1 cellular context compared by ENCODE assay signal in genomic region chr17:45123930-45124796, GRCh38.
TF ChIP-seq lines count a peak whose summit lies in the region.

No MANE protein-coding gene starts in this region.

TF ChIP-seq in K562, 482 proteins besides CTCF, POLR2A, EP300 and RAD21 (continued from another document and continues in another):
- TF ChIP-seq AFF1 (IDR thresholded peaks at IDR 0.05; ENCODE audit: low read depth in 1 of 2, partially characterized antibody in 2 of 2), result peak in 1 of 2 experiments; percentile 38
- TF ChIP-seq ZNF165 (CRISPR knock-in tag; IDR thresholded peaks at IDR 0.05; ENCODE audit: borderline replicate concordance), result no peak
- TF ChIP-seq ARID1B (IDR thresholded peaks at IDR 0.05), result peak; percentile 92
- no peak for TF ChIP-seq MCM5 (IDR thresholded peaks at IDR 0.05; ENCODE audit: low read depth)
- TF ChIP-seq L3MBTL2 (IDR thresholded peaks at IDR 0.05), result peak; percentile 39; the same call in 1 of the 2 replicates
- TF ChIP-seq ZFP1 (CRISPR knock-in tag; IDR thresholded peaks at IDR 0.05), result no peak
- no peak for TF ChIP-seq THAP7 (CRISPR knock-in tag; IDR thresholded peaks at IDR 0.05)
- TF ChIP-seq NUFIP1 (IDR thresholded peaks at IDR 0.05; ENCODE audit: partially characterized antibody), result no peak
- no peak for TF ChIP-seq HCFC1 (IDR thresholded peaks at IDR 0.05; ENCODE audit: low read depth, low read length)
- no peak for TF ChIP-seq SIN3A (IDR thresholded peaks at IDR 0.05; ENCODE audit: borderline replicate concordance in 2 of 2, control insufficient read depth in 1 of 2, low read depth in 2 of 2, low read length in 2 of 2)
- 0 out of 2 replicates have a peak, but pooled peaks have one; percentile 20 for TF ChIP-seq MITF (IDR thresholded peaks at IDR 0.05)
- TF ChIP-seq ZFP91 (CRISPR knock-in tag; IDR thresholded peaks at IDR 0.05), result no peak
- no peak for TF ChIP-seq HNRNPH1 (optimal IDR thresholded peaks at IDR 0.05; ENCODE audit: low read depth, low read length)
- no peak; the same call in 1 of the 2 replicates for TF ChIP-seq MAFG (tag; conservative IDR thresholded peaks at IDR 0.05)
- no peak for TF ChIP-seq NFE2L1 (tag; IDR thresholded peaks at IDR 0.05; ENCODE audit: borderline replicate concordance, low read depth)
- TF ChIP-seq ELK1 (CRISPR knock-in tag; IDR thresholded peaks at IDR 0.05), result no peak
- no peak for TF ChIP-seq KLF6 (CRISPR knock-in tag; IDR thresholded peaks at IDR 0.05; ENCODE audit: borderline replicate concordance)
- TF ChIP-seq ARNT (IDR thresholded peaks at IDR 0.05), result no peak
- TF ChIP-seq ETV6 (IDR thresholded peaks at IDR 0.05; ENCODE audit: borderline replicate concordance in 1 of 2, low read depth in 2 of 2, low read length in 1 of 2), result no peak
- TF ChIP-seq ETV6 (CRISPR knock-in tag; IDR thresholded peaks at IDR 0.05; ENCODE audit: borderline replicate concordance), result no peak
- TF ChIP-seq NFATC3 (IDR thresholded peaks at IDR 0.05), result no peak
- no peak for TF ChIP-seq CHD2 (IDR thresholded peaks at IDR 0.05; ENCODE audit: low read depth, low read length)
- TF ChIP-seq SUPT5H (IDR thresholded peaks at IDR 0.05), result peak; percentile 63
- peak; percentile 94 for TF ChIP-seq ETV1 (tag; conservative IDR thresholded peaks at IDR 0.05; ENCODE audit: low read depth)
- TF ChIP-seq PHF8 (IDR thresholded peaks at IDR 0.05; ENCODE audit: borderline replicate concordance, low read length), result peak; percentile 47; the same call in 1 of the 2 replicates
- TF ChIP-seq ZNF277 (CRISPR knock-in tag; IDR thresholded peaks at IDR 0.05; ENCODE audit: borderline replicate concordance), result no peak
- TF ChIP-seq FOXA3 (CRISPR knock-in tag; conservative IDR thresholded peaks at IDR 0.05 in 1 of 2, IDR thresholded peaks at IDR 0.05 in 1 of 2), result peak in 1 of 2 experiments; percentile 57; a peak in 2 of 4 replicates
- TF ChIP-seq ZFP36 (IDR thresholded peaks at IDR 0.05; ENCODE audit: low read depth, low read length, partially characterized antibody), result no peak
- no peak for TF ChIP-seq E2F3 (CRISPR knock-in tag; IDR thresholded peaks at IDR 0.05)
- TF ChIP-seq MLX (CRISPR knock-in tag; conservative IDR thresholded peaks at IDR 0.05), result no peak
- no peak for TF ChIP-seq ZC3H11A (IDR thresholded peaks at IDR 0.05; ENCODE audit: low read depth, low read length)
- TF ChIP-seq MAZ (CRISPR knock-in tag; conservative IDR thresholded peaks at IDR 0.05 in 1 of 2, IDR thresholded peaks at IDR 0.05 in 1 of 2), result peak; percentile 40 to 69; a peak in 3 of 4 replicates
- TF ChIP-seq ZSCAN32 (CRISPR knock-in tag; IDR thresholded peaks at IDR 0.05), result no peak
- TF ChIP-seq ZNF584 (CRISPR knock-in tag; IDR thresholded peaks at IDR 0.05; ENCODE audit: low read depth), result peak; percentile 78; the same call in 1 of the 2 replicates
- no peak for TF ChIP-seq PHF21A (IDR thresholded peaks at IDR 0.05; ENCODE audit: borderline replicate concordance, low read depth)
- TF ChIP-seq OTX1 (CRISPR knock-in tag; IDR thresholded peaks at IDR 0.05), result no peak
- no peak for TF ChIP-seq PRPF4 (IDR thresholded peaks at IDR 0.05; ENCODE audit: insufficient read depth, low read depth, low read length, poor library complexity, severe bottlenecking)
- TF ChIP-seq ZNF57 (CRISPR knock-in tag; IDR thresholded peaks at IDR 0.05), result no peak
- TF ChIP-seq POLR2B (IDR thresholded peaks at IDR 0.05; ENCODE audit: low read depth, partially characterized antibody), result peak; percentile 54
- TF ChIP-seq PRDM10 (IDR thresholded peaks at IDR 0.05; ENCODE audit: partially characterized antibody), result no peak
- no peak for TF ChIP-seq ZNF518B (CRISPR knock-in tag; IDR thresholded peaks at IDR 0.05)
- TF ChIP-seq ZNF24 (IDR thresholded peaks at IDR 0.05), result no peak
- TF ChIP-seq GABPB1 (CRISPR knock-in tag; IDR thresholded peaks at IDR 0.05), result peak; percentile 88
- no peak for TF ChIP-seq MBD2 (IDR thresholded peaks at IDR 0.05; ENCODE audit: borderline replicate concordance, low read depth)
- TF ChIP-seq FOXJ2 (tag; IDR thresholded peaks at IDR 0.05), result no peak
- TF ChIP-seq NR2C2 (CRISPR knock-in tag; IDR thresholded peaks at IDR 0.05), result no peak
- peak; percentile 37; the same call in 1 of the 2 replicates for TF ChIP-seq NR2C2 (tag; IDR thresholded peaks at IDR 0.05)
- no peak for TF ChIP-seq MEF2A (IDR thresholded peaks at IDR 0.05; ENCODE audit: control insufficient read depth, low read depth, low read length)
- no peak for TF ChIP-seq ZC3H8 (IDR thresholded peaks at IDR 0.05)
- TF ChIP-seq ZNF431 (CRISPR knock-in tag; IDR thresholded peaks at IDR 0.05), result no peak
- peak; percentile 36 for TF ChIP-seq MEIS2 (IDR thresholded peaks at IDR 0.05; ENCODE audit: partially characterized antibody)
- TF ChIP-seq IFI16 (CRISPR knock-in tag; IDR thresholded peaks at IDR 0.05), result no peak
